ENCODE assay signal across 10 cellular contexts in the genomic region with DNA sequence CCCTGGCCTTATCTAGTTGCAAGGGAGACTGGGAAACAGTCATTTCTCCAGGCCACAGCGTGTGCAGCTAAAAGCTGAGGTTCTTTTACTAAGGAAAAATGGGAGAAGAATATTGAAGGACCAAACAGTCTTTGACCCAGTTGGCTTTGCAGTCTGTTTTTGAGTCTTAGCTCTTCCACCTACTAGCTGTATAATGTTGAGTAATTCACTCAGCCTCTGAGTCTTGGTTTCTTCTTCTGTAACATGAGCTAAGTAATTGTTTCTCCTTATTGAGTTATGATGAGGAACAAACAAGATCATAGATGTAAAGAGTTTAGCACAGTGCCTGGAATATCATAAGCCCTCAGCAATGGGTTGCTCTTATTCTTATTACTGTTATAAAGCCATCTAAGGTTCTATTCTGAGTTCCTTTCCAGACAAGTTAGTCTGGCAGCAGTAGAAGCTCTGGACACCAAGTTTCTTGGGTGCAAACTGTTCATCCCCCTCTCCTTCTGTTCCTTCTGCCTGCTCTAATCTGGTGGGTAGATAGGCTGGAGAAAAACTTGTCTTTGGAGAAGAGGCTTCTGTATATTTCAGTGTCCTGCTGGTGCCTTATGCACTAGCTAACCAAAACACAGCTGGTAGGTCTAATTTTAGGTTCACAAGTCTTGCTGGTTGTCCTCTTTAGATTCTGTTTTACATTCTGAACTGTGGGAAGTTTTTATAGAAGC. TPM values are rescaled to one million over a fixed set of nuclear protein-coding genes. Genes with fewer than 3 reads are reported as not detected.
DNase-seq lines count a peak whose midpoint lies in the region; ATAC-seq and TF ChIP-seq lines count a peak whose summit lies in the region.
"Had no signal": no experiment of that assay in that cellular context is flagged by ENCODE, and none has a peak within 500 bp of the region (broad histone marks: within the 10 kb centered on the region; RNA-seq: fewer than 3 reads in every experiment).

No MANE protein-coding gene starts in this region.

- no peaks in the 10 kb centered on the region for H3K36me3 ChIP-seq in psoas muscle (ENCODE audit: insufficient read depth in 1 of 2, low read depth in 1 of 2)

- ATAC-seq in GM19025 (IDR thresholded peaks at IDR 0.05; ENCODE audit: low read depth, unreplicated experiment) (peak; percentile 48), HG02840 (IDR thresholded peaks at IDR 0.05; ENCODE audit: low FRiP score, unreplicated experiment) (peak; percentile 57), psoas muscle (peak; percentile 48 to 72 (median 58))
- ATAC-seq: activated naive CD8-positive, alpha-beta T cell treated with anti-CD3 and anti-CD28 coated beads, Interleukin-2, amount 50 U/mL, for 24 hours had no signal

- WGBS in psoas muscle, 3 donors: 75 to 89% (median 89%) methylated on average over 1 of the region's 1 CpG

- H3K4me3 ChIP-seq in psoas muscle: peak overlapping the region; percentile 26

- DNase-seq in cerebellar cortex (ENCODE audit: low spot score) (peak; percentile 39), psoas muscle (no peak), GM10248 (ENCODE audit: extremely low spot score) (no peak), NCI-H2081 (lab: John Stamatoyannopoulos, UW) (no peak), mesenteric fat pad (ENCODE audit: low spot score) (no peak)
- DNase-seq: activated CD4-positive, CD25-positive, alpha-beta regulatory T cell treated with anti-CD3 and anti-CD28 coated beads, Interleukin-2, amount 50 U/mL, for 72 hours; activated naive CD8-positive, alpha-beta T cell treated with anti-CD3 and anti-CD28 coated beads, Interleukin-2, amount 50 U/mL, for 24 hours; NCI-H1417 had no signal

- H3K27ac ChIP-seq in psoas muscle: peak overlapping the region; percentile 78

- CTCF ChIA-PET in GM10248 (lab: Yijun Ruan, JAX): interaction anchor here (1.0 to 1.7 kb wide), 4 partner anchors 10 to 146 kb away, joined by 3 to 5 read pairs (median 5); no protein-coding TSS in a partner anchor

- intact Hi-C loops in psoas muscle (cut with DNase I): loop anchor here in 1 of 2 donors (5.0 kb wide), 1 partner anchor 41 kb away; no protein-coding TSS in a partner anchor

- H3K27me3 ChIP-seq in psoas muscle (ENCODE audit: insufficient read depth in 3 of 3, low read length in 2 of 3): no peaks in the 10 kb centered on the region

- peaks cover 71% of the 10 kb centered on the region for H3K4me1 ChIP-seq in psoas muscle

- POLR2A ChIA-PET in GM10248 (lab: Yijun Ruan, JAX): no interaction called here

- no peak for TF ChIP-seq CTCF in psoas muscle (IDR thresholded peaks at IDR 0.05)
- no peak for TF ChIP-seq CTCF in GM10248 (IDR thresholded peaks at IDR 0.05; ENCODE audit: control extremely low read depth, extremely low read depth, low read depth, missing control alignments)

- H3K9me3 ChIP-seq in psoas muscle: no peaks in the 10 kb centered on the region

RNA-seq across cellular contexts. Expression of a gene that starts 13.5 kb away (rescaled TPM):
- total RNA-seq in psoas muscle (10 to 100 TPM; 34.0 to 46.8 (median 41.9) TPM), mesenteric fat pad (74.0 TPM)
- 10 to 100 TPM in 2 of 3 donors, 1 to 10 TPM in 1; 6.8 to 32.2 (median 32.0) TPM for polyA plus RNA-seq in psoas muscle

RNA-seq across cellular contexts. Expression of a gene that starts 57.8 kb away (rescaled TPM):
- total RNA-seq in psoas muscle: 1 to 10 TPM in 3 of 4 donors, under 1 TPM in 1; 0.75 to 4.0 (median 3.1) TPM
- polyA plus RNA-seq in psoas muscle: 1 to 10 TPM in 1 of 3 donors, under 1 TPM in 2; 0.60 to 8.0 (median 0.96) TPM
- total RNA-seq in mesenteric fat pad: 28.8 TPM
